In the genomic region with DNA sequence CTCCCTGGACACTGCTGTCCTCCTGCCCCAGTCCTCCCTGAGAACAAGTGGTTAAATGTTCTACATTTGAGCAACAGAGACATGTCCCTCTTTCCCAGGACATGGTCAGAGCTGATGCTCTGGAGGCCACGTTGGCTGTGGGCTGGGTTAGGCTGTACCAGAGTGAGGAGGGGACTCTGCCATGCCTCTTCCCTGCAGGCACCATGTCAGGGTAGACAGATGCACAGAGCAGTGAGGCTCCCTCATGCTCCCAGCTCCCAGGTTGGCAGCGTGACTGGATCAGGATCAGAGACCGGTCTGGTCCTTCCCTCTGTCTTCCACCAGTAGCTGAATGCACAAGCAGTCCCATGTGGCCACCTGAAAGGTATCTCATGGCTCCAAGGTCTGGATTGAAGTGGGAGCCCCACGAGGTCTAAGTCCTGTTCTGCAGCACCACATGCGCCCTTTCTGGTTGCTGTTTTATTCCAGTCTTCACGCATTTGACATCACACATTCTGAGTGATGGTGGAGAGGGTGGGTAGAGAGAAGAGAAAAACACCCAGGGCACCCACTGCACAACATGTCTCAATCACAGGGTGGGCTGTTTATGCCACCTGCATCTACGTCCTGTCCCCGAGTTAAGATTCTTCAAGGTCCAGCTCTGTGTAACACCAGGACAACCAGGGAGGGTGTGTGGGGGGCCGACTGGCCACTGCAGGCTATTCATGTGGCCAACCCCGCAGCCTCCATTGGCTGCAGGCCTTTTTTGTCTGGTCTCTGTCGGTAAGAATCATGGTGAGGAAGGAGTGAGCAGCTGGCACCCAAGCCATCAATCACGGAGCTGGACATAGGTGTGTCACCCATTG, we compare ENCODE assay signal across 18 cellular contexts.
A peak's percentile ranks its signal among the peaks of the same experiment; 100 is the strongest.
DNase-seq lines count a peak whose midpoint lies in the region; ATAC-seq and TF ChIP-seq lines count a peak whose summit lies in the region.
"Had no signal": no experiment of that assay in that cellular context is flagged by ENCODE, and none has a peak within 500 bp of the region (broad histone marks: within the 10 kb centered on the region; RNA-seq: fewer than 3 reads in every experiment).

No MANE protein-coding gene starts in this region.

- H3K27me3 ChIP-seq in neuronal stem cell (ENCODE audit: control insufficient read depth in 3 of 3, insufficient read depth in 3 of 3, low read depth in 1 of 3, low read length in 3 of 3) (no peaks in the 10 kb centered on the region), suprapubic skin (no peaks in the 10 kb centered on the region)
- H3K27me3 ChIP-seq: BE2C had no signal

- no peak overlapping the region for H3K4me3 Mint-ChIP-seq in activated naive CD8-positive, alpha-beta T cell treated with anti-CD3 and anti-CD28 coated beads for 36 hours
- H3K4me3 Mint-ChIP-seq: CD14-positive monocyte; CD8-positive, alpha-beta T cell; HFFc6 had no signal

- H2AFZ ChIP-seq in neuronal stem cell (ENCODE audit: low read length) = no peak overlapping the region

- CTCF ChIA-PET in RWPE1 (lab: Yijun Ruan, JAX) = no interaction called here

- no peaks in the 10 kb centered on the region for H3K9me3 ChIP-seq in neuronal stem cell (replicated peaks in 1 of 2; ENCODE audit: control insufficient read depth in 2 of 2, insufficient read depth in 1 of 2, low read depth in 1 of 2, low read length in 2 of 2)
- H3K9me3 ChIP-seq in suprapubic skin = no peaks in the 10 kb centered on the region
- H3K9me3 ChIP-seq: BE2C had no signal

- peak overlapping the region; percentile 8 for H3K23ac ChIP-seq in neuronal stem cell (ENCODE audit: low read depth, low read length, poor library complexity)

- H3K4ac ChIP-seq in neuronal stem cell (ENCODE audit: low read length) = no peak overlapping the region

- H3K27ac Mint-ChIP-seq in activated naive CD8-positive, alpha-beta T cell treated with anti-CD3 and anti-CD28 coated beads for 36 hours = no peak overlapping the region
- H3K27ac Mint-ChIP-seq: CD8-positive, alpha-beta T cell; HFFc6 had no signal

- H3K14ac ChIP-seq in neuronal stem cell (ENCODE audit: low read length) = no peak overlapping the region

- H3K4me3 ChIP-seq in neuronal stem cell (ENCODE audit: low read length in 2 of 2) = no peak overlapping the region
- H3K4me3 ChIP-seq in suprapubic skin = no peak overlapping the region

- H3K79me1 ChIP-seq in neuronal stem cell (ENCODE audit: low read depth, low read length) = no peaks in the 10 kb centered on the region

- H4K8ac ChIP-seq in neuronal stem cell (ENCODE audit: low read depth, low read length) = no peak overlapping the region

- DNase-seq in RWPE1 (ENCODE audit: low spot score) (no peak), left lobe of liver (ENCODE audit: low spot score) (no peak), neuronal stem cell (ENCODE audit: low spot score) (no peak), suprapubic skin (ENCODE audit: low spot score in 2 of 2) (peak; percentile 45 to 65), NCI-H748 treated with DMSO at 0.1 percent for 48 hours (lab: John Stamatoyannopoulos, UW) (no peak)
- no peak for DNase-seq in activated naive CD8-positive, alpha-beta T cell treated with anti-CD3 and anti-CD28 coated beads for 36 hours
- DNase-seq: BE2C; CD8-positive, alpha-beta T cell; COR-L47; DMS153; DMS79 treated with DMSO at 0.1 percent for 48 hours; EL; GOT3; HCEC 1CT; HFFc6; IMR-90 had no signal

- H3K36me3 ChIP-seq in neuronal stem cell (replicated peaks in 1 of 2; ENCODE audit: control insufficient read depth in 2 of 2, insufficient read depth in 2 of 2, low read length in 2 of 2) = peaks cover 10 to 58% of the 10 kb centered on the region in 2 donors
- peaks cover 52% of the 10 kb centered on the region for H3K36me3 ChIP-seq in suprapubic skin

- no peak overlapping the region for H2AK5ac ChIP-seq in neuronal stem cell (ENCODE audit: low read depth, low read length)

- no peaks in the 10 kb centered on the region for H3K4me1 Mint-ChIP-seq in activated naive CD8-positive, alpha-beta T cell treated with anti-CD3 and anti-CD28 coated beads for 36 hours
- H3K4me1 Mint-ChIP-seq: CD14-positive monocyte had no signal

- no peak overlapping the region for H3K9ac ChIP-seq in neuronal stem cell (ENCODE audit: low read depth, low read length, poor library complexity)

- H3K36me3 Mint-ChIP-seq in activated naive CD8-positive, alpha-beta T cell treated with anti-CD3 and anti-CD28 coated beads for 36 hours = peaks cover 3% of the 10 kb centered on the region

- WGBS in neuronal stem cell (ENCODE audit: extremely low coverage in 2 of 2, insufficient read length in 2 of 2, insufficient replicate concordance in 1 of 2), 2 donors = no CpG with 5 or more reads among the region's 12 CpGs
- WGBS in suprapubic skin = 94% methylated on average over 12 of the region's 12 CpGs

- no peak overlapping the region for H2BK120ac ChIP-seq in neuronal stem cell (ENCODE audit: low read depth, low read length)

- POLR2A ChIA-PET in RWPE1 (lab: Yijun Ruan, JAX; ENCODE audit: low non-redundant PET) = no interaction called here

- H3K9me3 Mint-ChIP-seq in activated naive CD8-positive, alpha-beta T cell treated with anti-CD3 and anti-CD28 coated beads for 36 hours = no peaks in the 10 kb centered on the region
- H3K9me3 Mint-ChIP-seq: CD14-positive monocyte; CD8-positive, alpha-beta T cell; HFFc6 had no signal

- no peak overlapping the region for H2BK5ac ChIP-seq in neuronal stem cell (ENCODE audit: low read length)

- no peak for TF ChIP-seq POLR2A in suprapubic skin (IDR thresholded peaks at IDR 0.05)

- no peak overlapping the region for H3K18ac ChIP-seq in neuronal stem cell (ENCODE audit: low read length)

- ATAC-seq in left lobe of liver (peak; percentile 8), HG02610 (IDR thresholded peaks at IDR 0.05; ENCODE audit: unreplicated experiment) (no peak)
- ATAC-seq: CD8-positive, alpha-beta T cell had no signal

- H3K4me2 ChIP-seq in neuronal stem cell (ENCODE audit: insufficient read depth, low read length, poor library complexity, severe bottlenecking) = no peak overlapping the region

- no peak overlapping the region for H2BK15ac ChIP-seq in neuronal stem cell (ENCODE audit: low read length)

- H3K27ac ChIP-seq in RWPE1 = peak overlapping the region; percentile 18
- H3K27ac ChIP-seq in neuronal stem cell (replicated peaks; ENCODE audit: low read length) = no peak overlapping the region
- H3K27ac ChIP-seq in suprapubic skin = no peak overlapping the region

- TF ChIP-seq CTCF in RWPE1 (conservative IDR thresholded peaks at IDR 0.05; ENCODE audit: low read depth) (no peak), suprapubic skin (IDR thresholded peaks at IDR 0.05) (no peak)

- no peaks in the 10 kb centered on the region for H3K27me3 Mint-ChIP-seq in activated naive CD8-positive, alpha-beta T cell treated with anti-CD3 and anti-CD28 coated beads for 36 hours

- H3K4me1 ChIP-seq in neuronal stem cell (ENCODE audit: control insufficient read depth in 2 of 2, insufficient read depth in 1 of 2, low read depth in 1 of 2, low read length in 2 of 2) (no peaks in the 10 kb centered on the region), suprapubic skin (peaks cover 12% of the 10 kb centered on the region)
- H3K4me1 ChIP-seq: BE2C had no signal

- H2BK12ac ChIP-seq in neuronal stem cell (ENCODE audit: low read length) = no peak overlapping the region

- H4K91ac ChIP-seq in neuronal stem cell (ENCODE audit: low read depth, low read length, poor library complexity) = no peak overlapping the region

- TF ChIP-seq EP300 in suprapubic skin (IDR thresholded peaks at IDR 0.05) = no peak

Comparison
In these comparisons a context has a peak if more than half of its experiments do, and no peak if none do; other contexts are left out.
1. DNase-seq: peak in suprapubic skin (2 of 2); none in RWPE1 (single experiment), left lobe of liver (single experiment), neuronal stem cell (single experiment), activated naive CD8-positive, alpha-beta T cell treated with anti-CD3 and anti-CD28 coated beads for 36 hours (single experiment) and NCI-H748 treated with DMSO at 0.1 percent for 48 hours (single experiment).